24 cellular contexts compared by ENCODE assay signal in genomic region chr10:65805993-65806392, GRCh38.
"Had no signal": no experiment of that assay in that cellular context is flagged by ENCODE, and none has a peak within 500 bp of the region (broad histone marks: within the 10 kb centered on the region; RNA-seq: fewer than 3 reads in every experiment).

No MANE protein-coding gene starts in this region.

- H3K36me3 Mint-ChIP-seq: activated naive CD8-positive, alpha-beta T cell treated with anti-CD3 and anti-CD28 coated beads, Interleukin-2, amount 10 ng/mL, durations not matched to agents 7 days and 5 days; memory B cell; naive thymus-derived CD4-positive, alpha-beta T cell; stimulated activated effector memory CD8-positive, alpha-beta T cell treated with anti-CD3 and anti-CD28 coated beads, Interleukin-12 subunit alpha, Interleukin-12 subunit beta, amount 100 ng/mL, for 72 hours had no signal

- H2AFZ ChIP-seq: parathyroid adenoma had no signal

- H3K27ac ChIP-seq: neutrophil, parathyroid adenoma, right lobe of liver, stomach, vagina had no signal

- H3K4me1 ChIP-seq: parathyroid adenoma, right lobe of liver, vagina had no signal

- H3K36me3 ChIP-seq: neutrophil, right lobe of liver, stomach, vagina had no signal

- H3K27me3 ChIP-seq: neutrophil, right lobe of liver, stomach, vagina had no signal

- H3K4me3 Mint-ChIP-seq: activated CD4-positive, alpha-beta T cell treated with anti-CD3 and anti-CD28 coated beads, Interleukin-2, amount 10 ng/mL, durations not matched to agents 7 days and 5 days; activated CD8-positive, alpha-beta T cell treated with anti-CD3 and anti-CD28 coated beads, Interleukin-2, amount 10 ng/mL, durations not matched to agents 7 days and 5 days; activated naive CD8-positive, alpha-beta T cell treated with anti-CD3 and anti-CD28 coated beads, Interleukin-2, amount 10 ng/mL, durations not matched to agents 7 days and 5 days; activated T-cell treated with anti-CD3 and anti-CD28 coated beads, Interleukin-2, amount 50 U/mL, for 24 hours; dendritic cell treated with granulocyte-macrophage colony-stimulating factor and Interleukin-4, amounts not matched to agents 40 ng/mL and 50 ng/mL, for 4 days; memory B cell; naive thymus-derived CD4-positive, alpha-beta T cell; stimulated activated effector memory CD8-positive, alpha-beta T cell treated with anti-CD3 and anti-CD28 coated beads, Interleukin-12 subunit alpha, Interleukin-12 subunit beta, amount 100 ng/mL, for 72 hours; T-helper 1 cell treated with Interleukin-12 subunit alpha and Interleukin-12 subunit beta and Interleukin-4 antibody, amounts not matched to agents 30 μg/mL and 1 μg/mL, for 36 hours had no signal

- H3K9ac ChIP-seq: parathyroid adenoma had no signal

- H3K4me3 ChIP-seq: right lobe of liver, stomach, vagina had no signal

- H3K79me2 ChIP-seq: parathyroid adenoma had no signal

- H3K27me3 Mint-ChIP-seq: activated CD4-positive, alpha-beta T cell treated with anti-CD3 and anti-CD28 coated beads, Interleukin-2, amount 10 ng/mL, durations not matched to agents 7 days and 5 days; activated naive CD8-positive, alpha-beta T cell treated with anti-CD3 and anti-CD28 coated beads, Interleukin-2, amount 10 ng/mL, durations not matched to agents 7 days and 5 days; activated T-cell treated with anti-CD3 and anti-CD28 coated beads, Interleukin-2, amount 50 U/mL, for 24 hours; dendritic cell treated with granulocyte-macrophage colony-stimulating factor and Interleukin-4, amounts not matched to agents 40 ng/mL and 50 ng/mL, for 4 days; memory B cell; naive thymus-derived CD4-positive, alpha-beta T cell had no signal

- H3K4me1 Mint-ChIP-seq: activated CD4-positive, alpha-beta T cell treated with anti-CD3 and anti-CD28 coated beads, Interleukin-2, amount 10 ng/mL, durations not matched to agents 7 days and 5 days; activated naive CD8-positive, alpha-beta T cell treated with anti-CD3 and anti-CD28 coated beads, Interleukin-2, amount 10 ng/mL, durations not matched to agents 7 days and 5 days; memory B cell; naive thymus-derived CD4-positive, alpha-beta T cell; stimulated activated effector memory CD8-positive, alpha-beta T cell treated with anti-CD3 and anti-CD28 coated beads, Interleukin-12 subunit alpha, Interleukin-12 subunit beta, amount 100 ng/mL, for 72 hours had no signal

- FAIRE-seq: kidney had no signal

- DNase-seq: activated CD4-positive, alpha-beta T cell treated with anti-CD3 and anti-CD28 coated beads, Interleukin-2, amount 10 ng/mL, durations not matched to agents 7 days and 5 days; activated CD8-positive, alpha-beta T cell treated with anti-CD3 and anti-CD28 coated beads, Interleukin-2, amount 10 ng/mL, durations not matched to agents 7 days and 5 days; activated naive CD4-positive, alpha-beta T cell treated with Interleukin-2 at 50 U/mL for 16 hours; activated naive CD8-positive, alpha-beta T cell treated with anti-CD3 and anti-CD28 coated beads, Interleukin-2, amount 10 ng/mL, durations not matched to agents 7 days and 5 days; activated T-cell treated with anti-CD3 and anti-CD28 coated beads, Interleukin-2, amount 50 U/mL, for 24 hours; aorta; effector CD8-positive, alpha-beta T cell; foreskin fibroblast; hypothalamus; kidney; left ventricle myocardium superior; naive thymus-derived CD4-positive, alpha-beta T cell; right lobe of liver; stimulated activated CD4-positive, alpha-beta T cell treated with anti-CD3 and anti-CD28 coated beads, Interleukin-4, amount 100 ng/mL, for 24 hours; stomach; trophoblast cell had no signal

- H3K9me3 ChIP-seq: neutrophil, right lobe of liver, stomach, vagina had no signal

- H3K27ac Mint-ChIP-seq: activated CD4-positive, alpha-beta T cell treated with anti-CD3 and anti-CD28 coated beads, Interleukin-2, amount 10 ng/mL, durations not matched to agents 7 days and 5 days; activated CD8-positive, alpha-beta T cell treated with anti-CD3 and anti-CD28 coated beads, Interleukin-2, amount 10 ng/mL, durations not matched to agents 7 days and 5 days; activated naive CD8-positive, alpha-beta T cell treated with anti-CD3 and anti-CD28 coated beads, Interleukin-2, amount 10 ng/mL, durations not matched to agents 7 days and 5 days; activated T-cell treated with anti-CD3 and anti-CD28 coated beads, Interleukin-2, amount 50 U/mL, for 24 hours; activated T-helper 2 cell treated with anti-CD3 and anti-CD28 coated beads, Interferon-gamma antibody, Interleukin-2, Interleukin-4, amounts not matched to agents 10 μg/mL and 5 μg/mL and 100 μg/mL, durations not matched to agents 14 hours and 24 hours and 36 hours; dendritic cell treated with granulocyte-macrophage colony-stimulating factor and Interleukin-4, amounts not matched to agents 40 ng/mL and 50 ng/mL, for 4 days; memory B cell; naive thymus-derived CD4-positive, alpha-beta T cell; stimulated activated effector memory CD8-positive, alpha-beta T cell treated with anti-CD3 and anti-CD28 coated beads, Interleukin-12 subunit alpha, Interleukin-12 subunit beta, amount 100 ng/mL, for 72 hours; T-helper 1 cell treated with Interleukin-12 subunit alpha and Interleukin-12 subunit beta and Interleukin-4 antibody, amounts not matched to agents 30 μg/mL and 1 μg/mL, for 36 hours had no signal
